Comparison of ENCODE assay signal across 1 cellular context in genomic region chr4:168845897-168846296, GRCh38.
TF ChIP-seq lines count a peak whose summit lies in the region.

No MANE protein-coding gene starts in this region.

TF ChIP-seq in GM23338, 12 proteins besides CTCF, POLR2A, EP300 and RAD21 (continued from another document):
- TF ChIP-seq ZNF462 (CRISPR knock-in tag; IDR thresholded peaks at IDR 0.05) (no peak), EZH2phosphoT487 (IDR thresholded peaks at IDR 0.05; ENCODE audit: unreplicated experiment) (no peak), NANOG (IDR thresholded peaks at IDR 0.05; ENCODE audit: borderline replicate concordance) (no peak)
